ENCODE assay signal across 15 cellular contexts in genomic region chr10:100376656-100377055, GRCh38. TPM values are rescaled to one million over a fixed set of nuclear protein-coding genes. Genes with fewer than 3 reads are reported as not detected.
DNase-seq lines count a peak whose midpoint lies in the region; ATAC-seq, FAIRE-seq and TF ChIP-seq lines count a peak whose summit lies in the region.
"Not testable (repeated sequence)": the region's sequence is repeated elsewhere in the genome, so short reads cannot be mapped to it uniquely, and the experiment has no call there.
"Had no signal": no experiment of that assay in that cellular context is flagged by ENCODE, and none has a peak within 500 bp of the region (broad histone marks: within the 10 kb centered on the region; RNA-seq: fewer than 3 reads in every experiment).

No MANE protein-coding gene starts in this region.

- H3K9me3 ChIP-seq in A549; DOHH2 (ENCODE audit: control insufficient read depth, insufficient read depth, low read length); K562 (replicated peaks; ENCODE audit: control insufficient read depth, insufficient read depth, low read depth, low read length); mucosa of descending colon; small intestine (ENCODE audit: control insufficient read depth, low read depth): not testable (repeated sequence)

- H3K27ac Mint-ChIP-seq in activated CD4-positive, alpha-beta T cell treated with anti-CD3 and anti-CD28 coated beads, Interleukin-2, amount 10 ng/mL, durations not matched to agents 24 days and 14 days: peak overlapping the region; percentile 41
- H3K27ac Mint-ChIP-seq in glutamatergic neuron (ENCODE audit: unreplicated experiment): not testable (repeated sequence)

- not testable (repeated sequence) for ATAC-seq in A549, K562, mucosa of descending colon

- not testable (repeated sequence) for H3K27me3 ChIP-seq in DOHH2 (ENCODE audit: control insufficient read depth, low read length); K562 (ENCODE audit: control insufficient read depth in 2 of 2, insufficient read depth in 2 of 2, low read length in 2 of 2); small intestine (ENCODE audit: control insufficient read depth in 2 of 2, insufficient read depth in 2 of 2, low read length in 2 of 2)

- H2AFZ ChIP-seq in K562 (ENCODE audit: low read depth, low read length): not testable (repeated sequence)

- H3K9ac ChIP-seq in K562 (ENCODE audit: insufficient read depth in 1 of 2, low read depth in 2 of 2, low read length in 2 of 2): not testable (repeated sequence)

- not testable (repeated sequence) for H3K9me2 ChIP-seq in DOHH2 (replicated peaks; ENCODE audit: control insufficient read depth, low read length)

- H3K9me3 Mint-ChIP-seq in activated CD4-positive, alpha-beta T cell treated with anti-CD3 and anti-CD28 coated beads, Interleukin-2, amount 10 ng/mL, durations not matched to agents 24 days and 14 days; glutamatergic neuron (ENCODE audit: unreplicated experiment): not testable (repeated sequence)

- TF ChIP-seq POLR2A in A549 (IDR thresholded peaks at IDR 0.05; ENCODE audit: low read length); K562 (conservative IDR thresholded peaks at IDR 0.05): not testable (repeated sequence)

- H3K79me2 ChIP-seq in DOHH2 (ENCODE audit: control insufficient read depth, low read length): peaks cover 70% of the 10 kb centered on the region
- peaks cover 36% of the 10 kb centered on the region for H3K79me2 ChIP-seq in K562 (ENCODE audit: control insufficient read depth, insufficient read depth, low read length)

- FAIRE-seq in A549 (lab: Jason Lieb, UNC); K562 (lab: Jason Lieb, UNC); small intestine (lab: Jason Lieb, UNC): not testable (repeated sequence)

- TF ChIP-seq CTCF in A549 (IDR thresholded peaks at IDR 0.05); DOHH2 (IDR thresholded peaks at IDR 0.05; ENCODE audit: low read depth, low read length, poor library complexity, severe bottlenecking); K562 (IDR thresholded peaks at IDR 0.05 in 2 of 3, conservative IDR thresholded peaks at IDR 0.05 in 1 of 3; ENCODE audit: insufficient read depth in 2 of 3, low read depth in 1 of 3, low read length in 3 of 3); glutamatergic neuron (IDR thresholded peaks at IDR 0.05; ENCODE audit: partially characterized antibody, unreplicated experiment); mucosa of descending colon (IDR thresholded peaks at IDR 0.05): not testable (repeated sequence)

- peaks cover 11% of the 10 kb centered on the region for H3K36me3 Mint-ChIP-seq in activated CD4-positive, alpha-beta T cell treated with anti-CD3 and anti-CD28 coated beads, Interleukin-2, amount 10 ng/mL, durations not matched to agents 24 days and 14 days (ENCODE audit: low read depth)
- not testable (repeated sequence) for H3K36me3 Mint-ChIP-seq in glutamatergic neuron (ENCODE audit: unreplicated experiment)

- H3K36me3 ChIP-seq in DOHH2 (ENCODE audit: control insufficient read depth, low read length): peaks cover 52% of the 10 kb centered on the region
- not testable (repeated sequence) for H3K36me3 ChIP-seq in K562 (ENCODE audit: control insufficient read depth, insufficient read depth, low read length); mucosa of descending colon (ENCODE audit: low read depth); small intestine (ENCODE audit: control insufficient read depth in 2 of 2, insufficient read depth in 2 of 2, low read length in 2 of 2)

- intact Hi-C loops in activated CD4-positive, alpha-beta T cell treated with anti-CD3 and anti-CD28 coated beads, Interleukin-2, amount 10 ng/mL, durations not matched to agents 24 days and 14 days (cut with micrococcal nuclease); K562 (cut with micrococcal nuclease); mucosa of descending colon (cut with DNase I, micrococcal nuclease): not testable (repeated sequence)

- not testable (repeated sequence) for H3K4me3 ChIP-seq in A549; K562; mucosa of descending colon; small intestine (ENCODE audit: low read depth in 1 of 2, low read length in 2 of 2)
- peak overlapping the region; percentile 19; the same call in 1 of the 2 replicates for H3K4me3 ChIP-seq in DOHH2 (ENCODE audit: low read length)

- not testable (repeated sequence) for DNase-seq in A549 (ENCODE audit: low read depth in 1 of 2, low spot score in 1 of 2); activated CD4-positive, alpha-beta T cell treated with anti-CD3 and anti-CD28 coated beads, Interleukin-2, amount 10 ng/mL, durations not matched to agents 24 days and 14 days; K562 (ENCODE audit: extremely low read depth in 1 of 4, low spot score in 3 of 4); glutamatergic neuron
- peak; percentile 72 for DNase-seq in OCI-M1 (lab: John Stamatoyannopoulos, UW)
- peak in 2 of 3 donors; percentile 52 to 56 for DNase-seq in mucosa of descending colon
- peak; percentile 28 for DNase-seq in small intestine

- WGBS in A549 (ENCODE audit: missing lambda C conversion rate): 74% methylated on average over 6 of the region's 6 CpGs
- WGBS in K562 (ENCODE audit: insufficient coverage, low coverage, missing lambda C conversion rate): 58% methylated on average over 6 of the region's 6 CpGs
- WGBS in small intestine, 3 donors: 34 to 61% (median 58%) methylated on average over 6 of the region's 6 CpGs

- POLR2A ChIA-PET in A549 (lab: Yijun Ruan, JAX): not testable (repeated sequence)
- POLR2A ChIA-PET in K562 (lab: Yijun Ruan, JAX): interaction anchor here (0.7 kb wide), 1 partner anchor 12 kb away, joined by 4 read pairs; no protein-coding TSS in a partner anchor

- H3K4me1 ChIP-seq in A549 (peaks cover 39% of the 10 kb centered on the region), DOHH2 (ENCODE audit: control insufficient read depth, low read length) (peaks cover 72% of the 10 kb centered on the region), K562 (replicated peaks in 1 of 2; ENCODE audit: control insufficient read depth in 2 of 2, insufficient read depth in 2 of 2, low read length in 2 of 2) (peaks cover 10 to 15% of the 10 kb centered on the region in 2 experiments), mucosa of descending colon (ENCODE audit: low read depth) (peaks cover 40% of the 10 kb centered on the region)
- H3K4me1 ChIP-seq in small intestine (ENCODE audit: control insufficient read depth in 2 of 2, insufficient read depth in 1 of 2, low read depth in 1 of 2, low read length in 1 of 2): not testable (repeated sequence)

- in situ Hi-C loops in K562 (cut with MboI): not testable (repeated sequence)

- not testable (repeated sequence) for BruUV-seq in K562 (replicated peaks; lab: Mats Ljungman, UMichigan)

- CTCF ChIA-PET in A549 (lab: Yijun Ruan, JAX): interaction anchor here (1.4 to 1.7 kb wide), 2 partner anchors 38 to 56 kb away, joined by 5 to 9 read pairs; no protein-coding TSS in a partner anchor
- CTCF ChIA-PET in K562 (lab: Yijun Ruan, JAX; ENCODE audit: low intra/inter-chr PET ratio): not testable (repeated sequence)

- peak overlapping the region; percentile 43 to 80; a peak in 5 of 6 replicates for H3K27ac ChIP-seq in A549
- H3K27ac ChIP-seq in DOHH2 (ENCODE audit: low read depth, low read length); K562 (ENCODE audit: extremely low read depth, low read depth, low read length); small intestine (ENCODE audit: low read depth in 1 of 2, low read length in 1 of 2): not testable (repeated sequence)

- not testable (repeated sequence) for H3K27me3 Mint-ChIP-seq in activated CD4-positive, alpha-beta T cell treated with anti-CD3 and anti-CD28 coated beads, Interleukin-2, amount 10 ng/mL, durations not matched to agents 24 days and 14 days; glutamatergic neuron (ENCODE audit: unreplicated experiment)

- not testable (repeated sequence) for TF ChIP-seq EP300 in A549 (IDR thresholded peaks at IDR 0.05); K562 (IDR thresholded peaks at IDR 0.05; ENCODE audit: low read length)

- not testable (repeated sequence) for H4K20me1 ChIP-seq in DOHH2 (ENCODE audit: control insufficient read depth, insufficient read depth, low read depth, low read length); K562 (replicated peaks; ENCODE audit: control insufficient read depth, insufficient read depth, low read length)

- H3K4me2 ChIP-seq in A549 (peak overlapping the region; percentile 45), DOHH2 (ENCODE audit: low read length) (peak overlapping the region; percentile 37)
- H3K4me2 ChIP-seq in K562 (ENCODE audit: insufficient read depth, low read length): not testable (repeated sequence)

- TF ChIP-seq RAD21 in A549 (conservative IDR thresholded peaks at IDR 0.05 in 1 of 2, IDR thresholded peaks at IDR 0.05 in 1 of 2); K562 (CRISPR knock-in tag; conservative IDR thresholded peaks at IDR 0.05 in 1 of 2, IDR thresholded peaks at IDR 0.05 in 1 of 2): not testable (repeated sequence)

- H3K4me3 Mint-ChIP-seq in activated CD4-positive, alpha-beta T cell treated with anti-CD3 and anti-CD28 coated beads, Interleukin-2, amount 10 ng/mL, durations not matched to agents 24 days and 14 days: peak overlapping the region; percentile 8
- peak overlapping the region; percentile 38 for H3K4me3 Mint-ChIP-seq in glutamatergic neuron (ENCODE audit: unreplicated experiment)

- not testable (repeated sequence) for H3F3A ChIP-seq in DOHH2 (ENCODE audit: control insufficient read depth, insufficient read depth)

- H3K9me1 ChIP-seq in K562 (ENCODE audit: control insufficient read depth, insufficient read depth, low read length): not testable (repeated sequence)

- H3K4me1 Mint-ChIP-seq in activated CD4-positive, alpha-beta T cell treated with anti-CD3 and anti-CD28 coated beads, Interleukin-2, amount 10 ng/mL, durations not matched to agents 24 days and 14 days: peaks cover 18% of the 10 kb centered on the region
- not testable (repeated sequence) for H3K4me1 Mint-ChIP-seq in glutamatergic neuron (ENCODE audit: low read depth, unreplicated experiment)

RNA-seq across cellular contexts. Expression of gene SCD, which starts 29.6 kb away (rescaled TPM):
- polyA plus RNA-seq in A549 (2011; rRNA removed): 329 and 348 TPM in 2 replicates
- polyA plus RNA-seq in A549 (2012; cell fraction: cytosol; rRNA removed): 66.6 and 81.4 TPM in 2 replicates
- 73.4 and 80.0 TPM in 2 replicates for polyA plus RNA-seq in A549 (2012; cell fraction: nucleus; rRNA removed)
- polyA plus RNA-seq in A549 (2017; fragmentation: RNase III; extraction: RNeasy Plus Mini Kit Qiagen cat#74134 plus additional on column Dnase treatment): 157 to 496 TPM (median 416 TPM) in 3 replicates
- 331 and 353 TPM in 2 replicates for polyA minus RNA-seq in A549 (2011; rRNA and poly(A)+ RNA removed)
- total RNA-seq in activated CD4-positive, alpha-beta T cell treated with anti-CD3 and anti-CD28 coated beads, Interleukin-2, amount 10 ng/mL, durations not matched to agents 24 days and 14 days: 252 and 256 TPM in 2 replicates
- total RNA-seq in K562 (2011; cell fraction: chromatin; rRNA removed; ENCODE audit: low replicate concordance): 359 and 388 TPM in 2 replicates
- 494 and 521 TPM in 2 replicates for total RNA-seq in K562 (2011; cell fraction: nucleolus; rRNA removed)
- 684 and 892 TPM in 2 replicates for total RNA-seq in K562 (2011; cell fraction: nucleoplasm; rRNA removed)
- 114 and 153 TPM in 2 replicates for total RNA-seq in K562 (2014; rRNA removed)
- total RNA-seq in K562 (2014; rRNA removed; fragmentation: Illumina TruSeq; extraction: Trizol): 156 and 167 TPM in 2 replicates
- 159 and 165 TPM in 2 replicates for total RNA-seq in K562 (2015; rRNA removed; fragmentation: Illumina TruSeq; extraction: Trizol)
- 278 and 287 TPM in 2 replicates for total RNA-seq in K562 (2021)
- 486 and 648 TPM in 2 replicates for polyA plus RNA-seq in K562 (2011; rRNA removed)
- 380 and 627 TPM in 2 replicates for polyA plus RNA-seq in K562 (2011; cell fraction: cytosol; rRNA removed)
- polyA plus RNA-seq in K562 (2011; cell fraction: nucleus; rRNA removed): 141 and 221 TPM in 2 replicates
- 255 and 256 TPM in 2 replicates for polyA plus RNA-seq in K562 (2012)
- 279 and 309 TPM in 2 replicates for polyA plus RNA-seq in K562 (2014; fragmentation: Illumina TruSeq; extraction: Trizol)
- 100 to 1,000 TPM; 188 to 258 TPM for polyA plus RNA-seq in K562 (2014; fragmentation: Nextera tagmentation; extraction: Ambion mirVana)
- 166 and 184 TPM in 2 replicates for polyA plus RNA-seq in K562 (2014; rRNA removed)
- polyA minus RNA-seq in K562 (2011; rRNA and poly(A)+ RNA removed): 582 and 700 TPM in 2 replicates
- polyA minus RNA-seq in K562 (2011; cell fraction: cytosol; rRNA and poly(A)+ RNA removed): 320 and 376 TPM in 2 replicates
- polyA minus RNA-seq in K562 (2011; cell fraction: nucleus; rRNA and poly(A)+ RNA removed): 39.0 and 97.6 TPM in 2 replicates
- 589 TPM for total RNA-seq in glutamatergic neuron (ENCODE audit: unreplicated experiment)
- 100 to 1,000 TPM in 1 of 3 donors, 10 to 100 TPM in 2; 40.7 to 108 (median 83.5) TPM for total RNA-seq in mucosa of descending colon
- 100 to 1,000 TPM in 1 of 3 donors, 10 to 100 TPM in 2; 14.8 to 144 (median 20.5) TPM for polyA plus RNA-seq in small intestine

RNA-seq across cellular contexts. Expression of gene PKD2L1, which starts 46.6 kb away (rescaled TPM):
- polyA plus RNA-seq in A549 (2011; rRNA removed): 0.06 and 0.26 TPM in 2 replicates
- 0.01 TPM in 1 of 2 replicates, not detected in the other for polyA plus RNA-seq in A549 (2012; cell fraction: cytosol; rRNA removed)
- polyA plus RNA-seq in A549 (2012; cell fraction: nucleus; rRNA removed): 0.04 TPM in 1 of 2 replicates, not detected in the other
- 0.08 to 0.11 TPM (median 0.10 TPM) in 3 replicates for polyA plus RNA-seq in A549 (2017; fragmentation: RNase III; extraction: RNeasy Plus Mini Kit Qiagen cat#74134 plus additional on column Dnase treatment)
- polyA minus RNA-seq in A549 (2011; rRNA and poly(A)+ RNA removed): 0.24 TPM in 1 of 2 replicates, not detected in the other
- 0.17 TPM in 1 of 2 replicates, not detected in the other for total RNA-seq in activated CD4-positive, alpha-beta T cell treated with anti-CD3 and anti-CD28 coated beads, Interleukin-2, amount 10 ng/mL, durations not matched to agents 24 days and 14 days
- total RNA-seq in K562 (2011; cell fraction: chromatin; rRNA removed; ENCODE audit: low replicate concordance): not detected in 2 replicates
- not detected in 2 replicates for total RNA-seq in K562 (2011; cell fraction: nucleolus; rRNA removed)
- not detected in 2 replicates for total RNA-seq in K562 (2011; cell fraction: nucleoplasm; rRNA removed)
- total RNA-seq in K562 (2014; rRNA removed): not detected in 2 replicates
- total RNA-seq in K562 (2014; rRNA removed; fragmentation: Illumina TruSeq; extraction: Trizol): not detected in 2 replicates
- total RNA-seq in K562 (2015; rRNA removed; fragmentation: Illumina TruSeq; extraction: Trizol): not detected in 2 replicates
- total RNA-seq in K562 (2021): not detected in 2 replicates
- not detected in 2 replicates for polyA plus RNA-seq in K562 (2011; rRNA removed)
- not detected in 2 replicates for polyA plus RNA-seq in K562 (2011; cell fraction: cytosol; rRNA removed)
- polyA plus RNA-seq in K562 (2011; cell fraction: nucleus; rRNA removed): 0.04 TPM in 1 of 2 replicates, not detected in the other
- polyA plus RNA-seq in K562 (2012): 0.30 TPM in 1 of 2 replicates, not detected in the other
- not detected in 2 replicates for polyA plus RNA-seq in K562 (2014; fragmentation: Illumina TruSeq; extraction: Trizol)
- not detected for polyA plus RNA-seq in K562 (2014; fragmentation: Nextera tagmentation; extraction: Ambion mirVana)
- polyA plus RNA-seq in K562 (2014; rRNA removed): not detected in 2 replicates
- polyA minus RNA-seq in K562 (2011; rRNA and poly(A)+ RNA removed): not detected in 2 replicates
- not detected in 2 replicates for polyA minus RNA-seq in K562 (2011; cell fraction: cytosol; rRNA and poly(A)+ RNA removed)
- polyA minus RNA-seq in K562 (2011; cell fraction: nucleus; rRNA and poly(A)+ RNA removed): not detected in 2 replicates
- total RNA-seq in glutamatergic neuron (ENCODE audit: unreplicated experiment): 0.44 TPM
- under 1 TPM in 2 of 3 donors, not detected in 1; 0.22 to 0.60 TPM for total RNA-seq in mucosa of descending colon
- polyA plus RNA-seq in small intestine: under 1 TPM in 2 of 3 donors, not detected in 1; 0.10 to 0.27 TPM
- total RNA-seq: A172, B cell, G401, HT-29, Peyer's patch, Right ventricle myocardium inferior, SJSA1 had no signal
